ENCODE assay signal across 8 cellular contexts in genomic region chr2:36355890-36356198, GRCh38. TPM values are rescaled to one million over a fixed set of nuclear protein-coding genes. Genes with fewer than 3 reads are reported as not detected.
DNase-seq lines count a peak whose midpoint lies in the region; ATAC-seq and TF ChIP-seq lines count a peak whose summit lies in the region.

No MANE protein-coding gene starts in this region.

- H3K36me3 ChIP-seq in urinary bladder (ENCODE audit: insufficient read depth), result no peaks in the 10 kb centered on the region

- peak overlapping the region; percentile 84 for H3K27ac ChIP-seq in urinary bladder (ENCODE audit: low read depth)

- H3K27me3 Mint-ChIP-seq in activated naive CD4-positive, alpha-beta T cell treated with anti-CD3 and anti-CD28 coated beads, Interleukin-2, amount 50 U/mL, for 24 hours, result peaks cover 25% of the 10 kb centered on the region
- peaks cover 14% of the 10 kb centered on the region for H3K27me3 Mint-ChIP-seq in central memory CD8-positive, alpha-beta T cell
- no peaks in the 10 kb centered on the region for H3K27me3 Mint-ChIP-seq in mesothelial cell of epicardium (ENCODE audit: low read depth)

- TF ChIP-seq POLR2A in erythroblast (IDR thresholded peaks at IDR 0.05; ENCODE audit: low read length), result no peak

- no peak for DNase-seq in activated naive CD4-positive, alpha-beta T cell treated with anti-CD3 and anti-CD28 coated beads, Interleukin-2, amount 50 U/mL, for 72 hours (ENCODE audit: low spot score in 2 of 2)
- no peak for DNase-seq in central memory CD8-positive, alpha-beta T cell (ENCODE audit: low spot score in 2 of 2)
- peak in 1 of 2 experiments; percentile 30 for DNase-seq in mesothelial cell of epicardium (ENCODE audit: low spot score in 2 of 2, unreplicated experiment in 2 of 2)
- DNase-seq in erythroblast (lab: John Stamatoyannopoulos, UW), result no peak

- no peak overlapping the region for H3K27ac Mint-ChIP-seq in activated naive CD4-positive, alpha-beta T cell treated with anti-CD3 and anti-CD28 coated beads, Interleukin-2, amount 50 U/mL, for 24 hours
- H3K27ac Mint-ChIP-seq in activated naive CD4-positive, alpha-beta T cell treated with anti-CD3 and anti-CD28 coated beads, Interleukin-2, amount 50 U/mL, for 72 hours, result no peak overlapping the region
- no peak overlapping the region for H3K27ac Mint-ChIP-seq in central memory CD8-positive, alpha-beta T cell (ENCODE audit: low read depth)
- no peak overlapping the region for H3K27ac Mint-ChIP-seq in mesothelial cell of epicardium

- ATAC-seq in activated naive CD4-positive, alpha-beta T cell treated with anti-CD3 and anti-CD28 coated beads, Interleukin-2, amount 50 U/mL, for 72 hours, result no peak
- ATAC-seq in central memory CD8-positive, alpha-beta T cell (replicated peaks; ENCODE audit: extremely low read depth, poor library complexity, severe bottlenecking), result no peak
- no peak for ATAC-seq in GM18870 (IDR thresholded peaks at IDR 0.05; ENCODE audit: unreplicated experiment)
- no peak for ATAC-seq in GM21737 (IDR thresholded peaks at IDR 0.05; ENCODE audit: unreplicated experiment)

- H3K4me1 Mint-ChIP-seq in activated naive CD4-positive, alpha-beta T cell treated with anti-CD3 and anti-CD28 coated beads, Interleukin-2, amount 50 U/mL, for 24 hours, result peaks cover 47% of the 10 kb centered on the region
- H3K4me1 Mint-ChIP-seq in central memory CD8-positive, alpha-beta T cell, result peaks cover 34% of the 10 kb centered on the region
- peaks cover 62% of the 10 kb centered on the region for H3K4me1 Mint-ChIP-seq in mesothelial cell of epicardium

- no peak for TF ChIP-seq CTCF in mesothelial cell of epicardium (IDR thresholded peaks at IDR 0.05; ENCODE audit: unreplicated experiment)

- H3K4me3 Mint-ChIP-seq in activated naive CD4-positive, alpha-beta T cell treated with anti-CD3 and anti-CD28 coated beads, Interleukin-2, amount 50 U/mL, for 24 hours, result peak overlapping the region; percentile 70
- peak overlapping the region; percentile 90 for H3K4me3 Mint-ChIP-seq in central memory CD8-positive, alpha-beta T cell
- H3K4me3 Mint-ChIP-seq in mesothelial cell of epicardium, result peak overlapping the region; percentile 65

- under 1% methylated on average over 36 of the region's 37 CpGs for WGBS in urinary bladder

- H3K4me3 ChIP-seq in urinary bladder (ENCODE audit: low read depth, low read length), result peak overlapping the region; percentile 90

- H3K36me3 Mint-ChIP-seq in activated naive CD4-positive, alpha-beta T cell treated with anti-CD3 and anti-CD28 coated beads, Interleukin-2, amount 50 U/mL, for 24 hours, result no peaks in the 10 kb centered on the region
- peaks cover 0 to 6% of the 10 kb centered on the region in 2 donors for H3K36me3 Mint-ChIP-seq in activated naive CD4-positive, alpha-beta T cell treated with anti-CD3 and anti-CD28 coated beads, Interleukin-2, amount 50 U/mL, for 72 hours
- peaks cover 8% of the 10 kb centered on the region for H3K36me3 Mint-ChIP-seq in central memory CD8-positive, alpha-beta T cell (ENCODE audit: insufficient read depth)
- H3K36me3 Mint-ChIP-seq in mesothelial cell of epicardium, result no peaks in the 10 kb centered on the region

- no peaks in the 10 kb centered on the region for H3K9me3 Mint-ChIP-seq in activated naive CD4-positive, alpha-beta T cell treated with anti-CD3 and anti-CD28 coated beads, Interleukin-2, amount 50 U/mL, for 24 hours
- H3K9me3 Mint-ChIP-seq in activated naive CD4-positive, alpha-beta T cell treated with anti-CD3 and anti-CD28 coated beads, Interleukin-2, amount 50 U/mL, for 72 hours, result no peaks in the 10 kb centered on the region
- no peaks in the 10 kb centered on the region for H3K9me3 Mint-ChIP-seq in central memory CD8-positive, alpha-beta T cell
- H3K9me3 Mint-ChIP-seq in mesothelial cell of epicardium, result no peaks in the 10 kb centered on the region

- H3K4me1 ChIP-seq in urinary bladder (ENCODE audit: insufficient read depth), result no peaks in the 10 kb centered on the region

RNA-seq across cellular contexts. Expression of gene CRIM1, which starts 0.3 kb away (rescaled TPM):
- 1 to 10 TPM; 3.3 to 4.2 TPM for total RNA-seq in activated naive CD4-positive, alpha-beta T cell treated with anti-CD3 and anti-CD28 coated beads, Interleukin-2, amount 50 U/mL, for 72 hours
- total RNA-seq in mesothelial cell of epicardium (58.3 to 69.7 TPM (median 61.8 TPM) in 3 replicates), urinary bladder (78.0 TPM)
- 36.6 TPM for polyA plus RNA-seq in urinary bladder

Comparison
In these comparisons a context has a peak if more than half of its experiments do, and no peak if none do; other contexts are left out.
1. RNA of gene CRIM1, which starts 0.3 kb away (total RNA-seq): 78.0 TPM in urinary bladder (single experiment) and 58.3 to 69.7 TPM in mesothelial cell of epicardium; 3.3 to 4.2 TPM in activated naive CD4-positive, alpha-beta T cell treated with anti-CD3 and anti-CD28 coated beads, Interleukin-2, amount 50 U/mL, for 72 hours; every median in the first group is over 10 times any median in the second.
2. Peak in every context shown above with its lines, with median percentiles within 50 percentile points of each other: H3K4me3 Mint-ChIP-seq.